Comparison of ENCODE assay signal across 8 cellular contexts in the genomic region with DNA sequence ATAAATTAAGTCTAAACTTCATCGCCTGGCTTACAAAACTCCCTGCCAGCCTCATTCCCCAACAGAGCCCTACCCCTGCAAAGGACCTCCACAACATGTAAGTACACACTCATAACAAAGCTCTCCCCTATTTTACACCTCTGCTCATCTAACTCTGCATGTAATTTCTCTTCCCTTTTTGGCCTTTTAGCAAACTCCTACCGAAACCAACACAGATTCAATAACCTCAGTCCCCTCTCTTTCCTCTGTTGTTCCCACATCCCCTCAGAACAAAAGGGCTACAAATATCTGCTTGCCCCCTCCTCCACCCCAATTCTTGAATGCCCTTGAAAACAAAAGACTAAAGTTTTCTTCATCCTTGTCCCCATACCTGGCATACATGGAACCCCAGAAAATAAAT. TPM values are rescaled to one million over a fixed set of nuclear protein-coding genes. Genes with fewer than 3 reads are reported as not detected.
DNase-seq lines count a peak whose midpoint lies in the region; ATAC-seq, FAIRE-seq and TF ChIP-seq lines count a peak whose summit lies in the region.

No MANE protein-coding gene starts in this region.

- H3K9me3 ChIP-seq in K562 (replicated peaks; ENCODE audit: control insufficient read depth, insufficient read depth, low read depth, low read length) (no peaks in the 10 kb centered on the region), mucosa of rectum (ENCODE audit: control insufficient read depth in 2 of 2, low read length in 2 of 2) (no peaks in the 10 kb centered on the region)

- no peak for DNase-seq in AG04449 (ENCODE audit: low read depth, low spot score)
- DNase-seq in K562 (ENCODE audit: extremely low read depth in 1 of 4, low spot score in 3 of 4), result peak in 1 of 4 experiments; percentile 6
- DNase-seq in T1000 (lab: John Stamatoyannopoulos, UW), result no peak
- DNase-seq in sciatic nerve (ENCODE audit: low spot score), result no peak
- DNase-seq in NCI-H69 (lab: John Stamatoyannopoulos, UW), result no peak
- DNase-seq in SW480 (ENCODE audit: low spot score), result no peak

- H3K4me1 ChIP-seq in K562 (replicated peaks in 1 of 2; ENCODE audit: control insufficient read depth in 2 of 2, insufficient read depth in 2 of 2, low read length in 2 of 2), result peaks cover 16 to 18% of the 10 kb centered on the region in 2 experiments; a peak in 4 of 5 replicates
- peaks cover 6 to 10% of the 10 kb centered on the region in 2 donors for H3K4me1 ChIP-seq in mucosa of rectum (ENCODE audit: control insufficient read depth in 2 of 2, insufficient read depth in 2 of 2, low read length in 2 of 2)

- H3K27me3 ChIP-seq in K562 (ENCODE audit: control insufficient read depth in 2 of 2, insufficient read depth in 2 of 2, low read length in 2 of 2) (no peaks in the 10 kb centered on the region), mucosa of rectum (ENCODE audit: control insufficient read depth in 2 of 2, insufficient read depth in 2 of 2, low read length in 2 of 2) (no peaks in the 10 kb centered on the region)

- TF ChIP-seq EP300 in K562 (IDR thresholded peaks at IDR 0.05; ENCODE audit: low read length), result no peak

- no peak for TF ChIP-seq RAD21 in K562 (CRISPR knock-in tag; conservative IDR thresholded peaks at IDR 0.05 in 1 of 2, IDR thresholded peaks at IDR 0.05 in 1 of 2)

- TF ChIP-seq CTCF in AG04449 (IDR thresholded peaks at IDR 0.05; ENCODE audit: insufficient read depth, low read length, missing control alignments) (no peak), K562 (IDR thresholded peaks at IDR 0.05 in 2 of 3, conservative IDR thresholded peaks at IDR 0.05 in 1 of 3; ENCODE audit: insufficient read depth in 2 of 3, low read depth in 1 of 3, low read length in 3 of 3) (no peak)

- 7% methylated on average over 2 of the region's 2 CpGs for WGBS in K562 (ENCODE audit: insufficient coverage, low coverage, missing lambda C conversion rate)

- no peaks in the 10 kb centered on the region for H3K9me1 ChIP-seq in K562 (ENCODE audit: control insufficient read depth, insufficient read depth, low read length)

- H4K20me1 ChIP-seq in K562 (replicated peaks; ENCODE audit: control insufficient read depth, insufficient read depth, low read length), result peaks cover 4% of the 10 kb centered on the region; the same call in 1 of the 2 replicates

- no peak for FAIRE-seq in K562 (lab: Jason Lieb, UNC)

- POLR2A ChIA-PET in AG04449 (lab: Yijun Ruan, JAX), result interaction anchor here (0.6 to 1.6 kb wide), 6 partner anchors 9 to 165 kb away, joined by 3 to 6 read pairs (median 3); no protein-coding TSS in a partner anchor
- POLR2A ChIA-PET in K562 (lab: Yijun Ruan, JAX), result interaction anchor here (0.8 to 1.5 kb wide), 3 partner anchors 32 to 78 kb away, joined by 4 to 5 read pairs (median 4); no protein-coding TSS in a partner anchor

- H3K4me2 ChIP-seq in K562 (ENCODE audit: insufficient read depth, low read length), result peak overlapping the region; percentile 100

- CTCF ChIA-PET in AG04449 (lab: Yijun Ruan, JAX) (interaction anchor here (1.2 to 16.7 kb wide), 10 partner anchors 10 to 171 kb away, joined by 3 to 162 read pairs (median 6); a partner anchor contains a TSS), K562 (lab: Yijun Ruan, JAX; ENCODE audit: low intra/inter-chr PET ratio) (no interaction called here)

- in situ Hi-C loops in K562 (cut with MboI), result no loop called here

- H3K36me3 ChIP-seq in K562 (ENCODE audit: control insufficient read depth, insufficient read depth, low read length) (peaks cover 14% of the 10 kb centered on the region; the same call in 2 of the 3 replicates), mucosa of rectum (ENCODE audit: control insufficient read depth in 2 of 2, insufficient read depth in 2 of 2, low read length in 2 of 2) (peaks cover 3 to 5% of the 10 kb centered on the region in 2 donors)

- H3K79me2 ChIP-seq in K562 (ENCODE audit: control insufficient read depth, insufficient read depth, low read length), result peaks cover 44% of the 10 kb centered on the region

- peak overlapping the region; percentile 92 for H3K4me3 ChIP-seq in AG04449 (ENCODE audit: low read depth, low read length)
- peak overlapping the region; percentile 73 for H3K4me3 ChIP-seq in K562
- peak overlapping the region; percentile 83 for H3K4me3 ChIP-seq in mucosa of rectum (ENCODE audit: low read length in 2 of 2)

- ATAC-seq in HG03045 (IDR thresholded peaks at IDR 0.05; ENCODE audit: unreplicated experiment) (peak; percentile 5), K562 (no peak), sciatic nerve (no peak)

- BruUV-seq in K562 (replicated peaks; lab: Mats Ljungman, UMichigan), result no TSS peak

- peak overlapping the region; percentile 91 to 92 for H3K9ac ChIP-seq in K562 (ENCODE audit: insufficient read depth in 1 of 2, low read depth in 2 of 2, low read length in 2 of 2)
- peak overlapping the region; percentile 78 to 87 for H3K9ac ChIP-seq in mucosa of rectum (ENCODE audit: low read depth in 1 of 2, low read length in 2 of 2)

- peak overlapping the region; percentile 97 for H2AFZ ChIP-seq in K562 (ENCODE audit: low read depth, low read length)

- no peak for TF ChIP-seq POLR2A in K562 (conservative IDR thresholded peaks at IDR 0.05)

- intact Hi-C loops in K562 (cut with micrococcal nuclease) (loop anchor here (5.0 kb wide), 2 partner anchors 82 to 152 kb away; a partner anchor contains a TSS), sciatic nerve (cut with DNase I) (no loop called here)

- H3K27ac ChIP-seq in K562 (ENCODE audit: extremely low read depth, low read depth, low read length) (peak overlapping the region; percentile 86), mucosa of rectum (ENCODE audit: low read depth in 2 of 2, low read length in 2 of 2) (peak overlapping the region; percentile 78 to 83)

TF ChIP-seq in K562, 482 proteins besides CTCF, POLR2A, EP300 and RAD21 (continues in another document):
- TF ChIP-seq, protein P1, sequence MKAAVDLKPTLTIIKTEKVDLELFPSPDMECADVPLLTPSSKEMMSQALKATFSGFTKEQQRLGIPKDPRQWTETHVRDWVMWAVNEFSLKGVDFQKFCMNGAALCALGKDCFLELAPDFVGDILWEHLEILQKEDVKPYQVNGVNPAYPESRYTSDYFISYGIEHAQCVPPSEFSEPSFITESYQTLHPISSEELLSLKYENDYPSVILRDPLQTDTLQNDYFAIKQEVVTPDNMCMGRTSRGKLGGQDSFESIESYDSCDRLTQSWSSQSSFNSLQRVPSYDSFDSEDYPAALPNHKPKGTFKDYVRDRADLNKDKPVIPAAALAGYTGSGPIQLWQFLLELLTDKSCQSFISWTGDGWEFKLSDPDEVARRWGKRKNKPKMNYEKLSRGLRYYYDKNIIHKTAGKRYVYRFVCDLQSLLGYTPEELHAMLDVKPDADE (conservative IDR thresholded peaks at IDR 0.05; ENCODE audit: control insufficient read depth, low read depth, low read length), result no peak
- TF ChIP-seq, protein P2, sequence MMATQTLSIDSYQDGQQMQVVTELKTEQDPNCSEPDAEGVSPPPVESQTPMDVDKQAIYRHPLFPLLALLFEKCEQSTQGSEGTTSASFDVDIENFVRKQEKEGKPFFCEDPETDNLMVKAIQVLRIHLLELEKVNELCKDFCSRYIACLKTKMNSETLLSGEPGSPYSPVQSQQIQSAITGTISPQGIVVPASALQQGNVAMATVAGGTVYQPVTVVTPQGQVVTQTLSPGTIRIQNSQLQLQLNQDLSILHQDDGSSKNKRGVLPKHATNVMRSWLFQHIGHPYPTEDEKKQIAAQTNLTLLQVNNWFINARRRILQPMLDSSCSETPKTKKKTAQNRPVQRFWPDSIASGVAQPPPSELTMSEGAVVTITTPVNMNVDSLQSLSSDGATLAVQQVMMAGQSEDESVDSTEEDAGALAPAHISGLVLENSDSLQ (IDR thresholded peaks at IDR 0.05), result 0 out of 2 replicates have a peak, but pooled peaks have one; percentile 3

RNA-seq across cellular contexts. Expression of a gene that starts 0.7 kb away (rescaled TPM):
- 9.1 and 12.8 TPM in 2 replicates for total RNA-seq in K562 (2011; cell fraction: chromatin; rRNA removed; ENCODE audit: low replicate concordance)
- 12.8 and 16.2 TPM in 2 replicates for total RNA-seq in K562 (2011; cell fraction: nucleolus; rRNA removed)
- 10.7 and 15.0 TPM in 2 replicates for total RNA-seq in K562 (2011; cell fraction: nucleoplasm; rRNA removed)
- total RNA-seq in K562 (2014; rRNA removed) (36.6 and 79.6 TPM in 2 replicates), K562 (2014; rRNA removed; fragmentation: Illumina TruSeq; extraction: Trizol) (26.2 and 29.3 TPM in 2 replicates), K562 (2015; rRNA removed; fragmentation: Illumina TruSeq; extraction: Trizol) (31.1 and 32.4 TPM in 2 replicates), K562 (2021) (51.7 and 65.5 TPM in 2 replicates), sciatic nerve (32.0 TPM)
- polyA plus RNA-seq in K562 (2011; rRNA removed) (63.4 and 64.7 TPM in 2 replicates), K562 (2014; fragmentation: Illumina TruSeq; extraction: Trizol) (52.8 and 65.0 TPM in 2 replicates), K562 (2014; fragmentation: Nextera tagmentation; extraction: Ambion mirVana) (10 to 100 TPM; 19.2 to 44.9 TPM), K562 (2014; rRNA removed) (47.8 and 70.3 TPM in 2 replicates)
- 107 and 180 TPM in 2 replicates for polyA plus RNA-seq in K562 (2011; cell fraction: cytosol; rRNA removed)
- 29.7 and 35.7 TPM in 2 replicates for polyA plus RNA-seq in K562 (2011; cell fraction: nucleus; rRNA removed)
- polyA plus RNA-seq in K562 (2012), result 41.6 and 62.1 TPM in 2 replicates
- polyA minus RNA-seq in K562 (2011; rRNA and poly(A)+ RNA removed), result 40.5 and 52.2 TPM in 2 replicates
- polyA minus RNA-seq in K562 (2011; cell fraction: cytosol; rRNA and poly(A)+ RNA removed), result 40.3 and 40.8 TPM in 2 replicates
- 8.6 and 10.9 TPM in 2 replicates for polyA minus RNA-seq in K562 (2011; cell fraction: nucleus; rRNA and poly(A)+ RNA removed)

RNA-seq across cellular contexts. Expression of a gene that starts 26.5 kb away (rescaled TPM):
- 17.2 and 52.5 TPM in 2 replicates for total RNA-seq in K562 (2011; cell fraction: chromatin; rRNA removed; ENCODE audit: low replicate concordance)
- 48.0 and 55.7 TPM in 2 replicates for total RNA-seq in K562 (2011; cell fraction: nucleolus; rRNA removed)
- 32.8 and 33.4 TPM in 2 replicates for total RNA-seq in K562 (2011; cell fraction: nucleoplasm; rRNA removed)
- 4.8 and 5.7 TPM in 2 replicates for total RNA-seq in K562 (2014; rRNA removed)
- 1.7 and 3.3 TPM in 2 replicates for total RNA-seq in K562 (2014; rRNA removed; fragmentation: Illumina TruSeq; extraction: Trizol)
- total RNA-seq in K562 (2015; rRNA removed; fragmentation: Illumina TruSeq; extraction: Trizol), result 6.1 and 6.6 TPM in 2 replicates
- 6.2 and 6.8 TPM in 2 replicates for total RNA-seq in K562 (2021)
- 8.2 and 12.8 TPM in 2 replicates for polyA plus RNA-seq in K562 (2011; rRNA removed)
- 15.1 and 15.7 TPM in 2 replicates for polyA plus RNA-seq in K562 (2011; cell fraction: cytosol; rRNA removed)
- polyA plus RNA-seq in K562 (2011; cell fraction: nucleus; rRNA removed), result 24.4 and 28.1 TPM in 2 replicates
- 12.7 and 16.6 TPM in 2 replicates for polyA plus RNA-seq in K562 (2012)
- 6.4 and 6.8 TPM in 2 replicates for polyA plus RNA-seq in K562 (2014; fragmentation: Illumina TruSeq; extraction: Trizol)
- under 1 TPM in 1 of 2 experiments, not detected in 1; 0.04 TPM for polyA plus RNA-seq in K562 (2014; fragmentation: Nextera tagmentation; extraction: Ambion mirVana)
- polyA plus RNA-seq in K562 (2014; rRNA removed), result 3.6 and 7.2 TPM in 2 replicates
- 7.0 and 9.6 TPM in 2 replicates for polyA minus RNA-seq in K562 (2011; rRNA and poly(A)+ RNA removed)
- 8.2 and 10.7 TPM in 2 replicates for polyA minus RNA-seq in K562 (2011; cell fraction: cytosol; rRNA and poly(A)+ RNA removed)
- 8.9 and 13.2 TPM in 2 replicates for polyA minus RNA-seq in K562 (2011; cell fraction: nucleus; rRNA and poly(A)+ RNA removed)
- total RNA-seq in sciatic nerve, result 30.9 TPM
